ENCODE assay signal across 8 cellular contexts in genomic region chr3:63993653-63994079, GRCh38. TPM values are rescaled to one million over a fixed set of nuclear protein-coding genes. Genes with fewer than 3 reads are reported as not detected.
DNase-seq lines count a peak whose midpoint lies in the region; ATAC-seq lines count a peak whose summit lies in the region.

No MANE protein-coding gene starts in this region.

- H3K36me3 ChIP-seq in CD4-positive, CD25-positive, alpha-beta regulatory T cell (ENCODE audit: control insufficient read depth, insufficient read depth, low read length) = peaks cover 98% of the 10 kb centered on the region

- peaks cover 69% of the 10 kb centered on the region for H3K36me3 Mint-ChIP-seq in CD4-positive, CD25-positive, alpha-beta regulatory T cell

- no peaks in the 10 kb centered on the region for H3K27me3 ChIP-seq in CD4-positive, CD25-positive, alpha-beta regulatory T cell (ENCODE audit: control insufficient read depth, insufficient read depth, low read length)

- no peak overlapping the region for H3K4me3 Mint-ChIP-seq in CD4-positive, CD25-positive, alpha-beta regulatory T cell
- no peak overlapping the region for H3K4me3 Mint-ChIP-seq in stimulated activated naive CD8-positive, alpha-beta T cell treated with anti-CD3 and anti-CD28 coated beads, Interleukin-15, amount 100 ng/mL, for 72 hours

- H3K27ac Mint-ChIP-seq in CD4-positive, CD25-positive, alpha-beta regulatory T cell = peak overlapping the region; percentile 67 to 86 (median 69)
- peak overlapping the region in 1 of 2 donors; percentile 34 for H3K27ac Mint-ChIP-seq in stimulated activated naive CD8-positive, alpha-beta T cell treated with anti-CD3 and anti-CD28 coated beads, Interleukin-15, amount 100 ng/mL, for 72 hours

- peak; percentile 38 to 67 (median 66) for DNase-seq in CD4-positive, CD25-positive, alpha-beta regulatory T cell
- peak; percentile 17 for DNase-seq in NCI-H510A treated with DMSO at 0.1 percent for 48 hours (lab: John Stamatoyannopoulos, UW)
- DNase-seq in activated CD8-positive, alpha-beta memory T cell treated with anti-CD3 and anti-CD28 coated beads, Interleukin-2, amount 50 U/mL, for 1 hour (ENCODE audit: extremely low read depth) = peak; percentile 27
- peak; percentile 39 for DNase-seq in epithelial cell of prostate (ENCODE audit: low read depth, low spot score)
- DNase-seq in myocyte (ENCODE audit: low read depth) = peak; percentile 83
- DNase-seq in stimulated activated naive CD8-positive, alpha-beta T cell treated with anti-CD3 and anti-CD28 coated beads, Interleukin-15, amount 100 ng/mL, for 72 hours = peak; percentile 26 to 44

- no peaks in the 10 kb centered on the region for H3K4me1 ChIP-seq in CD4-positive, CD25-positive, alpha-beta regulatory T cell (ENCODE audit: control insufficient read depth, insufficient read depth, low read length, poor library complexity, severe bottlenecking)

- peak; percentile 74 to 82 for ATAC-seq in CD4-positive, CD25-positive, alpha-beta regulatory T cell (ENCODE audit: low read depth in 2 of 2)
- ATAC-seq in GM18909 (IDR thresholded peaks at IDR 0.05; ENCODE audit: poor library complexity, unreplicated experiment) (peak; percentile 94), HG03175 (IDR thresholded peaks at IDR 0.05; ENCODE audit: unreplicated experiment) (peak; percentile 83)
- ATAC-seq in stimulated activated naive CD8-positive, alpha-beta T cell treated with anti-CD3 and anti-CD28 coated beads, Interleukin-15, amount 100 ng/mL, for 72 hours = peak; percentile 84

- H3K27ac ChIP-seq in CD4-positive, CD25-positive, alpha-beta regulatory T cell (ENCODE audit: insufficient read depth, low read length, poor library complexity, severe bottlenecking) = no peak overlapping the region
- H3K27ac ChIP-seq in epithelial cell of prostate = no peak overlapping the region

- no peaks in the 10 kb centered on the region for H3K27me3 Mint-ChIP-seq in CD4-positive, CD25-positive, alpha-beta regulatory T cell
- no peaks in the 10 kb centered on the region for H3K27me3 Mint-ChIP-seq in stimulated activated naive CD8-positive, alpha-beta T cell treated with anti-CD3 and anti-CD28 coated beads, Interleukin-15, amount 100 ng/mL, for 72 hours

- H3K9me3 ChIP-seq in CD4-positive, CD25-positive, alpha-beta regulatory T cell (ENCODE audit: control insufficient read depth in 2 of 2, low read length in 2 of 2) = no peaks in the 10 kb centered on the region

- no peak overlapping the region for H3K4me3 ChIP-seq in CD4-positive, CD25-positive, alpha-beta regulatory T cell (ENCODE audit: low read depth, low read length)

- H3K4me1 Mint-ChIP-seq in CD4-positive, CD25-positive, alpha-beta regulatory T cell = peaks cover 23 to 54% (median 26%) of the 10 kb centered on the region in 4 donors
- H3K4me1 Mint-ChIP-seq in stimulated activated naive CD8-positive, alpha-beta T cell treated with anti-CD3 and anti-CD28 coated beads, Interleukin-15, amount 100 ng/mL, for 72 hours = peaks cover 49% of the 10 kb centered on the region

- no peaks in the 10 kb centered on the region for H3K9me3 Mint-ChIP-seq in CD4-positive, CD25-positive, alpha-beta regulatory T cell
- H3K9me3 Mint-ChIP-seq in stimulated activated naive CD8-positive, alpha-beta T cell treated with anti-CD3 and anti-CD28 coated beads, Interleukin-15, amount 100 ng/mL, for 72 hours = no peaks in the 10 kb centered on the region

RNA-seq across cellular contexts. Expression of gene PSMD6, which starts 29.6 kb away (rescaled TPM):
- total RNA-seq in CD4-positive, CD25-positive, alpha-beta regulatory T cell = 86.7 TPM
- polyA plus RNA-seq in CD4-positive, CD25-positive, alpha-beta regulatory T cell = 100 to 1,000 TPM; 119 to 139 (median 124) TPM
- total RNA-seq in myocyte = 112 and 118 TPM in 2 replicates
- polyA plus RNA-seq in myocyte (2012) = 71.4 TPM

Comparison
In these comparisons a context has a peak if more than half of its experiments do, and no peak if none do; other contexts are left out.
1. DNase-seq: peak in every context shown above with its lines; median percentile 83 in myocyte; 66 in CD4-positive, CD25-positive, alpha-beta regulatory T cell; 39 in epithelial cell of prostate; 35 in stimulated activated naive CD8-positive, alpha-beta T cell treated with anti-CD3 and anti-CD28 coated beads, Interleukin-15, amount 100 ng/mL, for 72 hours; 27 in activated CD8-positive, alpha-beta memory T cell treated with anti-CD3 and anti-CD28 coated beads, Interleukin-2, amount 50 U/mL, for 1 hour; 17 in NCI-H510A treated with DMSO at 0.1 percent for 48 hours.